ENCODE assay signal across 35 cellular contexts in genomic region chr14:95730126-95730525, GRCh38. TPM values are rescaled to one million over a fixed set of nuclear protein-coding genes. Genes with fewer than 3 reads are reported as not detected.
"Had no signal": no experiment of that assay in that cellular context is flagged by ENCODE, and none has a peak within 500 bp of the region (broad histone marks: within the 10 kb centered on the region; RNA-seq: fewer than 3 reads in every experiment).

No MANE protein-coding gene starts in this region.

- H3K9me3 ChIP-seq: adrenal gland, body of pancreas, SJSA1, SK-N-SH had no signal

- H3K9me3 Mint-ChIP-seq: activated CD4-positive, alpha-beta T cell treated with anti-CD3 and anti-CD28 coated beads, Interleukin-2, amount 10 ng/mL, durations not matched to agents 7 days and 5 days; activated naive CD4-positive, alpha-beta T cell treated with anti-CD3 and anti-CD28 coated beads for 36 hours; activated naive CD4-positive, alpha-beta T cell treated with anti-CD3 and anti-CD28 coated beads, Interleukin-2, amount 50 U/mL, for 72 hours; activated T-cell treated with anti-CD3 and anti-CD28 coated beads, Interleukin-2, amount 50 U/mL, for 24 hours; activated T-helper 2 cell treated with anti-CD3 and anti-CD28 coated beads, Interferon-gamma antibody, Interleukin-2, Interleukin-4, amounts not matched to agents 10 μg/mL and 5 μg/mL and 100 μg/mL, durations not matched to agents 14 hours and 24 hours and 36 hours; T-helper 1 cell treated with Interleukin-12 subunit alpha and Interleukin-12 subunit beta and Interleukin-4 antibody, amounts not matched to agents 30 μg/mL and 1 μg/mL, for 36 hours; T-helper 2 cell treated with Interferon-gamma antibody and Interleukin-4, amounts not matched to agents 5 μg/mL and 100 μg/mL, for 36 hours had no signal

- H3K27ac Mint-ChIP-seq: activated CD4-positive, alpha-beta T cell treated with anti-CD3 and anti-CD28 coated beads, Interleukin-2, amount 10 ng/mL, durations not matched to agents 7 days and 5 days; activated CD8-positive, alpha-beta T cell treated with anti-CD3 and anti-CD28 coated beads, Interleukin-2, amount 10 ng/mL, durations not matched to agents 7 days and 5 days; activated naive CD4-positive, alpha-beta T cell treated with anti-CD3 and anti-CD28 coated beads for 36 hours; activated naive CD4-positive, alpha-beta T cell treated with anti-CD3 and anti-CD28 coated beads, Interleukin-2, amount 50 U/mL, for 72 hours; activated T-cell treated with anti-CD3 and anti-CD28 coated beads, Interleukin-2, amount 50 U/mL, for 24 hours; activated T-helper 2 cell treated with anti-CD3 and anti-CD28 coated beads, Interferon-gamma antibody, Interleukin-2, Interleukin-4, amounts not matched to agents 10 μg/mL and 5 μg/mL and 100 μg/mL, durations not matched to agents 14 hours and 24 hours and 36 hours; T-helper 1 cell treated with Interleukin-12 subunit alpha and Interleukin-12 subunit beta and Interleukin-4 antibody, amounts not matched to agents 30 μg/mL and 1 μg/mL, for 36 hours; T-helper 2 cell treated with Interferon-gamma antibody and Interleukin-4, amounts not matched to agents 5 μg/mL and 100 μg/mL, for 36 hours; WTC11 had no signal

- H3K36me3 ChIP-seq: adrenal gland, SJSA1 had no signal

- H3K9ac ChIP-seq: KMS-11, SK-N-SH had no signal

- H3K4me2 ChIP-seq: KMS-11, SK-N-SH had no signal

- H3K4me1 Mint-ChIP-seq: activated CD4-positive, alpha-beta T cell treated with anti-CD3 and anti-CD28 coated beads, Interleukin-2, amount 10 ng/mL, durations not matched to agents 7 days and 5 days had no signal

- H3K27ac ChIP-seq: adrenal gland, body of pancreas, KMS-11, SJSA1 had no signal

- H3K4me3 Mint-ChIP-seq: activated CD4-positive, alpha-beta T cell treated with anti-CD3 and anti-CD28 coated beads, Interleukin-2, amount 10 ng/mL, durations not matched to agents 7 days and 5 days; activated CD8-positive, alpha-beta T cell treated with anti-CD3 and anti-CD28 coated beads, Interleukin-2, amount 10 ng/mL, durations not matched to agents 7 days and 5 days; activated naive CD4-positive, alpha-beta T cell treated with anti-CD3 and anti-CD28 coated beads for 36 hours; activated T-cell treated with anti-CD3 and anti-CD28 coated beads, Interleukin-2, amount 50 U/mL, for 24 hours; T-helper 1 cell treated with Interleukin-12 subunit alpha and Interleukin-12 subunit beta and Interleukin-4 antibody, amounts not matched to agents 30 μg/mL and 1 μg/mL, for 36 hours; T-helper 2 cell treated with Interferon-gamma antibody and Interleukin-4, amounts not matched to agents 5 μg/mL and 100 μg/mL, for 36 hours; WTC11 had no signal

- H3K4me3 ChIP-seq: adrenal gland, body of pancreas, SJSA1 had no signal

- H3K4me1 ChIP-seq: adrenal gland, SJSA1 had no signal

- DNase-seq: activated CD4-positive, alpha-beta T cell treated with anti-CD3 and anti-CD28 coated beads, Interleukin-2, amount 10 ng/mL, durations not matched to agents 7 days and 5 days; activated CD4-positive, alpha-beta T cell treated with anti-CD3 and anti-CD28 coated beads, Interleukin-2, amount 50 U/mL, for 48 hours; activated CD8-positive, alpha-beta T cell treated with anti-CD3 and anti-CD28 coated beads, Interleukin-2, amount 10 ng/mL, durations not matched to agents 7 days and 5 days; activated gamma-delta T cell treated with Interleukin-2 at 50 U/mL for 16 hours; activated naive CD4-positive, alpha-beta T cell treated with anti-CD3 and anti-CD28 coated beads for 36 hours; activated T-cell treated with anti-CD3 and anti-CD28 coated beads, Interleukin-2, amount 50 U/mL, for 24 hours; adrenal gland; body of pancreas; caudate nucleus; cerebellar nuclear complex; NCI-H1105; NCI-H1417 treated with DMSO at 0.1 percent for 48 hours; NCI-H187 treated with DMSO at 0.1 percent for 48 hours; NCI-H2081; NCI-H2171 treated with DMSO at 0.1 percent for 48 hours; NCI-H2227 treated with DMSO at 0.1 percent for 48 hours; NCI-H446; NCI-H510A treated with DMSO at 0.1 percent for 48 hours; NCI-H526 treated with DMSO at 0.1 percent for 48 hours; NCI-H82; SHP77 treated with DMSO at 0.1 percent for 48 hours; SK-N-SH had no signal

- ATAC-seq: activated CD8-positive, alpha-beta T cell treated with anti-CD3 and anti-CD28 coated beads, Interleukin-2, amount 10 ng/mL, durations not matched to agents 7 days and 5 days; activated naive CD4-positive, alpha-beta T cell treated with anti-CD3 and anti-CD28 coated beads, Interleukin-2, amount 50 U/mL, for 72 hours; body of pancreas; Panc1; WTC11 had no signal

- H3K27me3 ChIP-seq: adrenal gland, body of pancreas, SJSA1 had no signal

RNA-seq across cellular contexts. Expression of gene TCL1A, which starts 16.2 kb away (rescaled TPM):
- total RNA-seq: activated CD4-positive, alpha-beta T cell treated with anti-CD3 and anti-CD28 coated beads, Interleukin-2, amount 10 ng/mL, durations not matched to agents 7 days and 5 days; activated CD8-positive, alpha-beta T cell treated with anti-CD3 and anti-CD28 coated beads, Interleukin-2, amount 10 ng/mL, durations not matched to agents 7 days and 5 days; activated naive CD4-positive, alpha-beta T cell treated with anti-CD3 and anti-CD28 coated beads for 36 hours; activated naive CD4-positive, alpha-beta T cell treated with anti-CD3 and anti-CD28 coated beads, Interleukin-2, amount 50 U/mL, for 72 hours; activated T-helper 2 cell treated with anti-CD3 and anti-CD28 coated beads, Interferon-gamma antibody, Interleukin-2, Interleukin-4, amounts not matched to agents 10 μg/mL and 5 μg/mL and 100 μg/mL, durations not matched to agents 14 hours and 24 hours and 36 hours; astrocyte; body of pancreas; bronchial epithelial cell; LHCN-M2; M059J; RPMI7951; SJSA1 had no signal
- polyA plus RNA-seq: adrenal gland, SK-N-SH had no signal

RNA-seq across cellular contexts. Expression of gene TCL1B, which starts 43.9 kb away (rescaled TPM):
- total RNA-seq: activated CD4-positive, alpha-beta T cell treated with anti-CD3 and anti-CD28 coated beads, Interleukin-2, amount 10 ng/mL, durations not matched to agents 7 days and 5 days; activated CD8-positive, alpha-beta T cell treated with anti-CD3 and anti-CD28 coated beads, Interleukin-2, amount 10 ng/mL, durations not matched to agents 7 days and 5 days; activated naive CD4-positive, alpha-beta T cell treated with anti-CD3 and anti-CD28 coated beads for 36 hours; activated naive CD4-positive, alpha-beta T cell treated with anti-CD3 and anti-CD28 coated beads, Interleukin-2, amount 50 U/mL, for 72 hours; activated T-helper 2 cell treated with anti-CD3 and anti-CD28 coated beads, Interferon-gamma antibody, Interleukin-2, Interleukin-4, amounts not matched to agents 10 μg/mL and 5 μg/mL and 100 μg/mL, durations not matched to agents 14 hours and 24 hours and 36 hours; adrenal gland; astrocyte; body of pancreas; bronchial epithelial cell; LHCN-M2; M059J; RPMI7951; SJSA1 had no signal
- polyA plus RNA-seq: SK-N-SH had no signal
